ENCODE assay signal across 8 cellular contexts in genomic region chr1:91803847-91804545, GRCh38.
DNase-seq lines count a peak whose midpoint lies in the region; TF ChIP-seq lines count a peak whose summit lies in the region.

No MANE protein-coding gene starts in this region.

- H3K9me3 Mint-ChIP-seq in endothelial cell (ENCODE audit: unreplicated experiment): no peaks in the 10 kb centered on the region

- H3K27ac Mint-ChIP-seq in endothelial cell (ENCODE audit: unreplicated experiment): peak overlapping the region; percentile 74

- H3K4me3 Mint-ChIP-seq in endothelial cell (ENCODE audit: unreplicated experiment): no peak overlapping the region

- DNase-seq in CD1c-positive myeloid dendritic cell (ENCODE audit: extremely low spot score) (peak; percentile 53), GM20000 (ENCODE audit: low spot score) (peak; percentile 62), HT1080 (ENCODE audit: low read depth) (peak; percentile 48), endothelial cell (ENCODE audit: low spot score) (no peak), A172 (ENCODE audit: low spot score) (no peak), NCI-H1694 (lab: John Stamatoyannopoulos, UW) (no peak)
- DNase-seq in activated CD4-positive, alpha-beta T cell treated with anti-CD3 and anti-CD28 coated beads for 4 hours: peak; percentile 74 to 75
- peak; percentile 42 to 62 for DNase-seq in stimulated activated CD4-positive, alpha-beta T cell treated with anti-CD3 and anti-CD28 coated beads, Interleukin-4, amount 100 ng/mL, for 48 hours (ENCODE audit: low read depth in 2 of 2)

- H3K36me3 Mint-ChIP-seq in endothelial cell (ENCODE audit: low read depth, unreplicated experiment): peaks cover 15% of the 10 kb centered on the region

- peaks cover 8% of the 10 kb centered on the region for H3K27me3 Mint-ChIP-seq in endothelial cell (ENCODE audit: unreplicated experiment)

- H3K4me1 Mint-ChIP-seq in endothelial cell (ENCODE audit: unreplicated experiment): peaks cover 43% of the 10 kb centered on the region

- TF ChIP-seq CTCF in GM20000 (IDR thresholded peaks at IDR 0.05; ENCODE audit: extremely low read depth, missing control alignments): no peak
- no peak for TF ChIP-seq CTCF in endothelial cell (IDR thresholded peaks at IDR 0.05; ENCODE audit: unreplicated experiment)

Comparison
In these comparisons a context has a peak if more than half of its experiments do, and no peak if none do; other contexts are left out.
1. DNase-seq: peak in CD1c-positive myeloid dendritic cell (single experiment), GM20000 (single experiment), HT1080 (single experiment), activated CD4-positive, alpha-beta T cell treated with anti-CD3 and anti-CD28 coated beads for 4 hours (2 of 2) and stimulated activated CD4-positive, alpha-beta T cell treated with anti-CD3 and anti-CD28 coated beads, Interleukin-4, amount 100 ng/mL, for 48 hours (2 of 2); none in endothelial cell (single experiment), A172 (single experiment) and NCI-H1694 (single experiment).